In the genomic region with DNA sequence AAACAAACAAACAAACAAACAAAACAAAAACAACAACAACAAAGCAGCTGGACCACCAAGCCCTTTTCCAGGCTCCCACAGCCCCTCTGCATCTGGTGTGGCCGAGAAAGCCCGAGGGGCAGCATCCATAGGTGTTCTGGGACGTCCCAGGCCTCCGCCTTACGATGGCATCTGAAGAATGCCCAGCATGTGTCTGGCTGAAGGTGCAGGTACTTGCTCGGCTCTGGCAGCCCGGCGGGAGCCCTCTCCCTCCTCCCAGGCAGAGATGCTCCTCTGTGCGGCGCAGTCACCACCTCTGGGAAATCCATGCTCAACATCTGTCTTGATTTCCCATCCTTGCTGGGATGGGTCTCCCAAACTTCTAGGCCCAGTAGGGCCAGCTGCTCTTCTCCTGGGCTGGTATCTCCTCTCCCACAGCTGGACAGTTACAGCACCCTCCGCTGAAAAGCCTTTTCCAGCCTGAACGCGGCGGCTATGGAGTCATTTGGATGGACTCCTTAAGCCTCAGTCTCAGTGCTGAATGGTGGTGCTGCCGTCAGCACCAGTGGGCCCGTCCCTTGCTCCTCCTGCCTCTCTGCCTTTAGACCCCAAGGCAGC, we compare ENCODE assay signal across 23 cellular contexts. TPM values are rescaled to one million over a fixed set of nuclear protein-coding genes. Genes with fewer than 3 reads are reported as not detected.
DNase-seq lines count a peak whose midpoint lies in the region; ATAC-seq, FAIRE-seq and TF ChIP-seq lines count a peak whose summit lies in the region.
"Had no signal": no experiment of that assay in that cellular context is flagged by ENCODE, and none has a peak within 500 bp of the region (broad histone marks: within the 10 kb centered on the region; RNA-seq: fewer than 3 reads in every experiment).

No MANE protein-coding gene starts in this region.

- H4K5ac ChIP-seq in H9 (ENCODE audit: insufficient read length, low read depth, low read length) (no peak overlapping the region), H1 (ENCODE audit: insufficient read length, low read depth, low read length) (no peak overlapping the region)

- FAIRE-seq in A549 (lab: Jason Lieb, UNC) (no peak), H1 (lab: Jason Lieb, UNC) (no peak)
- FAIRE-seq: astrocyte, endothelial cell of umbilical vein had no signal

- H4K91ac ChIP-seq in H9 (ENCODE audit: insufficient read length, low read depth, low read length): no peak overlapping the region
- H4K91ac ChIP-seq in H1 (replicated peaks; ENCODE audit: insufficient read length, low read length): peak overlapping the region; percentile 44
- no peak overlapping the region for H4K91ac ChIP-seq in neuronal stem cell (ENCODE audit: low read depth, low read length, poor library complexity)

- TF ChIP-seq EP300 in A549 (IDR thresholded peaks at IDR 0.05) (no peak), H1 (IDR thresholded peaks at IDR 0.05; ENCODE audit: borderline replicate concordance in 1 of 2, low read depth in 2 of 2, low read length in 2 of 2) (no peak)

- TF ChIP-seq POLR2A in A549 (IDR thresholded peaks at IDR 0.05; ENCODE audit: low read length): no peak
- TF ChIP-seq POLR2A in H1 (IDR thresholded peaks at IDR 0.05; ENCODE audit: control extremely low read depth in 1 of 2, low read depth in 2 of 2, low read length in 2 of 2): no peak

- H3K14ac ChIP-seq in H9 (ENCODE audit: insufficient read depth, low read length) (no peak overlapping the region), H1 (ENCODE audit: insufficient read length) (no peak overlapping the region), neuronal stem cell (ENCODE audit: low read length) (no peak overlapping the region)

- peaks cover 43 to 54% of the 10 kb centered on the region in 2 experiments for H3K4me1 Mint-ChIP-seq in H9

- peak overlapping the region; percentile 48 to 63; a peak in 4 of 6 replicates for H3K27ac ChIP-seq in A549
- H3K27ac ChIP-seq in H9 (ENCODE audit: insufficient read length, low read depth, low read length): no peak overlapping the region
- no peak overlapping the region for H3K27ac ChIP-seq in H1 (ENCODE audit: low read depth, low read length)
- H3K27ac ChIP-seq in neuronal stem cell (replicated peaks; ENCODE audit: low read length): no peak overlapping the region
- H3K27ac ChIP-seq: colonic mucosa, right atrium auricular region had no signal

- no peak overlapping the region for H3K4ac ChIP-seq in H9 (ENCODE audit: low read depth, low read length)
- no peak overlapping the region for H3K4ac ChIP-seq in H1 (replicated peaks; ENCODE audit: insufficient read length, low read depth, low read length)
- H3K4ac ChIP-seq in neuronal stem cell (ENCODE audit: low read length): no peak overlapping the region

- H3K23me2 ChIP-seq in H9 (ENCODE audit: insufficient read length, low read depth, low read length, poor library complexity, severe bottlenecking): no peaks in the 10 kb centered on the region
- no peaks in the 10 kb centered on the region for H3K23me2 ChIP-seq in H1 (ENCODE audit: low read depth, low read length)

- H3K4me3 Mint-ChIP-seq in H9: no peak overlapping the region

- H3K56ac ChIP-seq in H9 (ENCODE audit: insufficient read length, low read depth, low read length) (no peak overlapping the region), H1 (replicated peaks; ENCODE audit: insufficient read length, low read depth, low read length) (no peak overlapping the region)

- H3K36me3 ChIP-seq in H1 (ENCODE audit: control insufficient read depth in 2 of 4, insufficient read depth in 4 of 4, low read length in 3 of 4): no peaks in the 10 kb centered on the region
- H3K36me3 ChIP-seq in neuronal stem cell (replicated peaks in 1 of 2; ENCODE audit: control insufficient read depth in 2 of 2, insufficient read depth in 2 of 2, low read length in 2 of 2): no peaks in the 10 kb centered on the region
- H3K36me3 ChIP-seq: colonic mucosa, right atrium auricular region had no signal

- H3K36me3 Mint-ChIP-seq in H9 (ENCODE audit: insufficient read depth in 1 of 3, low read depth in 3 of 3): no peaks in the 10 kb centered on the region

- POLR2A ChIA-PET in A549 (lab: Yijun Ruan, JAX) (no interaction called here), H1 (lab: Charles Lee; ENCODE audit: partially characterized antibody) (no interaction called here)

- peak overlapping the region; percentile 25 to 72 (median 34); a peak in 3 of 7 replicates for H3K27ac Mint-ChIP-seq in H9

- H4K20me1 ChIP-seq in H9 (ENCODE audit: control insufficient read depth, insufficient read depth, insufficient read length) (no peaks in the 10 kb centered on the region), H1 (replicated peaks in 1 of 2; ENCODE audit: control insufficient read depth in 1 of 2, insufficient read depth in 2 of 2, low read length in 2 of 2) (no peaks in the 10 kb centered on the region)

- no peak overlapping the region for H4K8ac ChIP-seq in H9 (replicated peaks; ENCODE audit: insufficient read length, low read depth, low read length)
- peak overlapping the region; percentile 45; the same call in 1 of the 2 replicates for H4K8ac ChIP-seq in H1 (ENCODE audit: extremely low read depth, insufficient read depth, low read length)
- H4K8ac ChIP-seq in neuronal stem cell (ENCODE audit: low read depth, low read length): no peak overlapping the region

- H3K4me1 ChIP-seq in A549 (peaks cover 32% of the 10 kb centered on the region), H9 (ENCODE audit: insufficient read depth, low read length) (no peaks in the 10 kb centered on the region; the same call in 1 of the 2 replicates), H1 (replicated peaks in 1 of 4; ENCODE audit: control insufficient read depth in 3 of 4, insufficient read depth in 4 of 4, low read length in 3 of 4) (peaks cover 0 to 29% (median 13%) of the 10 kb centered on the region in 4 experiments; a peak in 4 of 7 replicates), neuronal stem cell (ENCODE audit: control insufficient read depth in 2 of 2, insufficient read depth in 1 of 2, low read depth in 1 of 2, low read length in 2 of 2) (peaks cover 0 to 26% of the 10 kb centered on the region in 2 donors)
- H3K4me1 ChIP-seq: colonic mucosa had no signal

- TF ChIP-seq CTCF in A549 (IDR thresholded peaks at IDR 0.05) (no peak), H9 (conservative IDR thresholded peaks at IDR 0.05) (no peak), H1 (IDR thresholded peaks at IDR 0.05; ENCODE audit: control extremely low read depth in 1 of 3, insufficient read depth in 1 of 3, low read depth in 1 of 3, low read length in 3 of 3) (no peak)

- ATAC-seq in A549 (peak; percentile 31 to 60; a peak in 4 of 6 replicates), HG03045 (IDR thresholded peaks at IDR 0.05; ENCODE audit: unreplicated experiment) (no peak), GM19452 (IDR thresholded peaks at IDR 0.05; ENCODE audit: unreplicated experiment) (no peak)

- no peaks in the 10 kb centered on the region for H3K9me3 ChIP-seq in A549
- H3K9me3 ChIP-seq in H9 (ENCODE audit: control insufficient read depth, low read depth, low read length): no peaks in the 10 kb centered on the region
- no peaks in the 10 kb centered on the region for H3K9me3 ChIP-seq in H1 (ENCODE audit: insufficient read depth in 2 of 2, low read depth in 1 of 2, low read length in 1 of 2)
- H3K9me3 ChIP-seq in neuronal stem cell (replicated peaks in 1 of 2; ENCODE audit: control insufficient read depth in 2 of 2, insufficient read depth in 1 of 2, low read depth in 1 of 2, low read length in 2 of 2): no peaks in the 10 kb centered on the region
- H3K9me3 ChIP-seq: colonic mucosa, right atrium auricular region had no signal

- H3K27me3 ChIP-seq in H9 (ENCODE audit: insufficient read depth, low read length): no peaks in the 10 kb centered on the region
- no peaks in the 10 kb centered on the region for H3K27me3 ChIP-seq in H1 (replicated peaks in 1 of 4; ENCODE audit: control insufficient read depth in 3 of 4, extremely low read depth in 1 of 4, insufficient read depth in 3 of 4, low read length in 3 of 4)
- H3K27me3 ChIP-seq in neuronal stem cell (ENCODE audit: control insufficient read depth in 3 of 3, insufficient read depth in 3 of 3, low read depth in 1 of 3, low read length in 3 of 3): no peaks in the 10 kb centered on the region
- H3K27me3 ChIP-seq: colonic mucosa, right atrium auricular region had no signal

- no peak overlapping the region for H2BK15ac ChIP-seq in H9 (ENCODE audit: low read depth, low read length)
- H2BK15ac ChIP-seq in H1 (ENCODE audit: low read length): no peak overlapping the region
- peak overlapping the region; percentile 94 for H2BK15ac ChIP-seq in neuronal stem cell (ENCODE audit: low read length)

- 39% methylated on average over 9 of the region's 16 CpGs for WGBS in A549 (ENCODE audit: missing lambda C conversion rate)
- WGBS in H9 (ENCODE audit: extremely low coverage, insufficient read length, low lambda C conversion rate): no CpG with 5 or more reads among the region's 16 CpGs
- 45% methylated on average over 16 of the region's 16 CpGs; no CpG with 5 or more reads in 1 of the 2 experiments for WGBS in H1 (ENCODE audit: extremely low coverage in 1 of 2, insufficient coverage in 1 of 2, insufficient read length in 1 of 2, insufficient replicate concordance in 2 of 2, low coverage in 1 of 2, low lambda C conversion rate in 2 of 2, missing lambda C conversion rate in 1 of 2), 2 experiments
- no CpG with 5 or more reads among the region's 16 CpGs for WGBS in neuronal stem cell (ENCODE audit: extremely low coverage in 2 of 2, insufficient read length in 2 of 2, insufficient replicate concordance in 1 of 2), 2 donors

- H2BK120ac ChIP-seq in H9 (ENCODE audit: low read depth, low read length, poor library complexity, severe bottlenecking) (no peak overlapping the region), H1 (replicated peaks; ENCODE audit: low read depth, low read length) (no peak overlapping the region), neuronal stem cell (ENCODE audit: low read depth, low read length) (no peak overlapping the region)

- H3K79me2 ChIP-seq in H9 (ENCODE audit: insufficient read depth, low read length): no peaks in the 10 kb centered on the region
- no peaks in the 10 kb centered on the region for H3K79me2 ChIP-seq in H1 (ENCODE audit: control insufficient read depth in 1 of 2, insufficient read depth in 2 of 2, low read length in 2 of 2)

- H2BK5ac ChIP-seq in H9 (ENCODE audit: insufficient read length, low read length) (no peak overlapping the region), H1 (ENCODE audit: low read depth, low read length) (peak overlapping the region; percentile 66; the same call in 1 of the 2 replicates), neuronal stem cell (ENCODE audit: low read length) (no peak overlapping the region)

- H3K79me1 ChIP-seq in H9 (ENCODE audit: insufficient read depth, low read depth, low read length, poor library complexity, severe bottlenecking): no peaks in the 10 kb centered on the region
- no peaks in the 10 kb centered on the region for H3K79me1 ChIP-seq in H1 (ENCODE audit: low read depth, low read length)
- no peaks in the 10 kb centered on the region for H3K79me1 ChIP-seq in neuronal stem cell (ENCODE audit: low read depth, low read length)

- H2BK12ac ChIP-seq in H9 (ENCODE audit: insufficient read length, low read depth, low read length) (no peak overlapping the region), H1 (ENCODE audit: low read depth, low read length) (no peak overlapping the region; the same call in 1 of the 2 replicates), neuronal stem cell (ENCODE audit: low read length) (no peak overlapping the region)

- no peak overlapping the region for H3K18ac ChIP-seq in H9 (ENCODE audit: insufficient read length, low read depth, low read length)
- peak overlapping the region; percentile 71 for H3K18ac ChIP-seq in H1 (ENCODE audit: extremely low read depth, low read length)
- peak overlapping the region; percentile 90 for H3K18ac ChIP-seq in neuronal stem cell (ENCODE audit: low read length)

- H3K9ac ChIP-seq in H9 (ENCODE audit: extremely low read depth, insufficient read length, low read length) (no peak overlapping the region), H1 (replicated peaks in 1 of 4; ENCODE audit: extremely low read depth in 1 of 4, low read depth in 3 of 4, low read length in 3 of 4) (no peak overlapping the region), neuronal stem cell (ENCODE audit: low read depth, low read length, poor library complexity) (peak overlapping the region; percentile 12)

- H3K4me3 ChIP-seq in A549 (no peak overlapping the region), H1 (ENCODE audit: extremely low read depth in 1 of 4, insufficient read depth in 2 of 4, low read depth in 3 of 4, low read length in 4 of 4) (no peak overlapping the region), neuronal stem cell (ENCODE audit: low read length in 2 of 2) (no peak overlapping the region)
- H3K4me3 ChIP-seq: colonic mucosa, right atrium auricular region had no signal

- no peak overlapping the region for H3T11ph ChIP-seq in H9 (ENCODE audit: low read length)

- no peak overlapping the region for H3K23ac ChIP-seq in H9 (ENCODE audit: insufficient read length, low read depth, low read length)
- no peak overlapping the region for H3K23ac ChIP-seq in H1 (ENCODE audit: insufficient read length)
- peak overlapping the region; percentile 25 for H3K23ac ChIP-seq in neuronal stem cell (ENCODE audit: low read depth, low read length, poor library complexity)

- TF ChIP-seq RAD21 in A549 (conservative IDR thresholded peaks at IDR 0.05 in 1 of 2, IDR thresholded peaks at IDR 0.05 in 1 of 2) (no peak), H1 (IDR thresholded peaks at IDR 0.05 in 1 of 2, conservative IDR thresholded peaks at IDR 0.05 in 1 of 2; ENCODE audit: low read depth in 2 of 2, low read length in 2 of 2) (no peak; a peak in 1 of 4 replicates)

- DNase-seq in A549 (ENCODE audit: low read depth in 1 of 2, low spot score in 1 of 2): peak in 1 of 2 experiments; percentile 44
- DNase-seq in H9: peak; percentile 77
- DNase-seq in H1 (ENCODE audit: low read depth in 1 of 2, low spot score in 2 of 2): peak; percentile 21 to 54
- no peak for DNase-seq in neuronal stem cell (ENCODE audit: low spot score)
- DNase-seq in middle frontal gyrus (ENCODE audit: extremely low spot score, low spot score): no peak
- DNase-seq in stimulated activated CD4-positive, alpha-beta T cell treated with anti-CD3 and anti-CD28 coated beads, Interleukin-15, amount 100 ng/mL, for 24 hours: no peak
- DNase-seq: activated CD8-positive, alpha-beta memory T cell treated with anti-CD3 and anti-CD28 coated beads for 24 hours; colonic mucosa; COR-L47; foreskin melanocyte; HCEC 1CT; MM.1S; NCI-H2029; NCI-H69; stimulated activated CD4-positive, alpha-beta T cell treated with anti-CD3 and anti-CD28 coated beads, Interleukin-2, amount 100 ng/mL, for 24 hours; substantia nigra had no signal

- no peak overlapping the region for H2AK5ac ChIP-seq in H9 (ENCODE audit: insufficient read length, low read length)
- no peak overlapping the region for H2AK5ac ChIP-seq in H1 (ENCODE audit: low read depth, low read length)
- peak overlapping the region; percentile 24 for H2AK5ac ChIP-seq in neuronal stem cell (ENCODE audit: low read depth, low read length)

- H3K9me3 Mint-ChIP-seq in H9: no peaks in the 10 kb centered on the region; a peak in 1 of 5 replicates

- CTCF ChIA-PET in A549 (lab: Yijun Ruan, JAX) (interaction anchor here (0.6 kb wide), 1 partner anchor 32 kb away, joined by 4 read pairs; no protein-coding TSS in a partner anchor), H1 (lab: Charles Lee; ENCODE audit: partially characterized antibody) (interaction anchor here (1.6 to 2.5 kb wide), 3 partner anchors 17 to 95 kb away, joined by 7 to 8 read pairs (median 7); no protein-coding TSS in a partner anchor)

- H3K4me2 ChIP-seq in A549: peak overlapping the region; percentile 56
- H3K4me2 ChIP-seq in H9 (ENCODE audit: insufficient read depth, insufficient read length, low read length): no peak overlapping the region
- no peak overlapping the region for H3K4me2 ChIP-seq in H1 (ENCODE audit: insufficient read depth in 1 of 2, low read depth in 2 of 2, low read length in 2 of 2)
- no peak overlapping the region for H3K4me2 ChIP-seq in neuronal stem cell (ENCODE audit: insufficient read depth, low read length, poor library complexity, severe bottlenecking)

- peaks cover 2% of the 10 kb centered on the region for H3K27me3 Mint-ChIP-seq in H9 (ENCODE audit: low read depth)

- H2BK20ac ChIP-seq in H9 (ENCODE audit: low read depth, low read length, poor library complexity, severe bottlenecking): no peak overlapping the region
- H2BK20ac ChIP-seq in H1 (ENCODE audit: low read length): 0 out of 2 replicates have a peak overlapping the region, but pooled peaks have one; percentile 55

- H2AFZ ChIP-seq in H9 (ENCODE audit: low read length) (no peak overlapping the region), H1 (ENCODE audit: low read length) (no peak overlapping the region), neuronal stem cell (ENCODE audit: low read length) (no peak overlapping the region)

RNA-seq across cellular contexts. Expression of a gene that starts 4.3 kb away (rescaled TPM):
- polyA plus RNA-seq in A549 (2011; rRNA removed) (0.05 and 0.07 TPM in 2 replicates), A549 (2017; fragmentation: RNase III; extraction: RNeasy Plus Mini Kit Qiagen cat#74134 plus additional on column Dnase treatment) (0.04 to 0.08 TPM (median 0.05 TPM) in 3 replicates), H1 (2011; rRNA removed) (0.03 TPM in 2 replicates)
- 0.05 and 0.07 TPM in 2 replicates for polyA plus RNA-seq in A549 (2012; cell fraction: cytosol; rRNA removed)
- polyA plus RNA-seq in A549 (2012; cell fraction: nucleus; rRNA removed): 0.11 and 0.12 TPM in 2 replicates
- not detected in 2 replicates for polyA minus RNA-seq in A549 (2011; rRNA and poly(A)+ RNA removed)
- total RNA-seq in H9 (2021): 0.04 TPM in 1 of 2 replicates, not detected in the other
- not detected in 2 replicates for total RNA-seq in H1 (2021; fragmentation: NEBNext Ultra II Directional; extraction: Animal tissue kit (Norgen Biotek cat#: 25700))
- polyA plus RNA-seq in H1 (2011; cell fraction: cytosol; rRNA removed): 0.03 TPM
- 0.09 TPM for polyA plus RNA-seq in H1 (2011; cell fraction: nucleus; rRNA removed)
- polyA plus RNA-seq in H1 (2012, experiment 1 of 2): 0.03 TPM in 1 of 4 replicates, not detected in the others
- not detected for polyA plus RNA-seq in H1 (2012, experiment 2 of 2)
- 0.02 TPM for polyA plus RNA-seq in H1 (2013, experiment 1 of 2)
- 0.04 TPM for polyA plus RNA-seq in H1 (2013, experiment 2 of 2)
- polyA minus RNA-seq in H1 (2011; rRNA and poly(A)+ RNA removed): 0.07 TPM in 1 of 2 replicates, not detected in the other
- polyA minus RNA-seq in H1 (2011; cell fraction: cytosol; rRNA and poly(A)+ RNA removed): not detected
- polyA minus RNA-seq in H1 (2011; cell fraction: nucleus; rRNA and poly(A)+ RNA removed): not detected
- 0.01 TPM for polyA plus RNA-seq in neuronal stem cell (2013, experiment 1 of 2)
- not detected for polyA plus RNA-seq in neuronal stem cell (2013, experiment 2 of 2)
- total RNA-seq: astrocyte, colonic mucosa, endothelial cell of umbilical vein, lung microvascular endothelial cell had no signal
- polyA plus RNA-seq: endothelial cell of umbilical vein, neural cell had no signal

Comparison
In these comparisons a context has a peak if more than half of its experiments do, and no peak if none do; other contexts are left out.
1. ATAC-seq: peak in A549 (2 of 2); none in HG03045 (single experiment) and GM19452 (single experiment).
2. DNase-seq: peak in H9 (single experiment) and H1 (2 of 2); none in neuronal stem cell (single experiment), middle frontal gyrus (single experiment) and stimulated activated CD4-positive, alpha-beta T cell treated with anti-CD3 and anti-CD28 coated beads, Interleukin-15, amount 100 ng/mL, for 24 hours (single experiment).
3. H3K27ac ChIP-seq: peak in A549 (2 of 2); none in H9 (single experiment), H1 (single experiment) and neuronal stem cell (single experiment).